ENCODE assay signal across 21 cellular contexts in genomic region chr19:45297674-45298073, GRCh38.
"Had no signal": no experiment of that assay in that cellular context is flagged by ENCODE, and none has a peak within 500 bp of the region (broad histone marks: within the 10 kb centered on the region; RNA-seq: fewer than 3 reads in every experiment).

No MANE protein-coding gene starts in this region.

- H3K4me3 Mint-ChIP-seq: dendritic cell treated with granulocyte-macrophage colony-stimulating factor and Interleukin-4, amounts not matched to agents 40 ng/mL and 50 ng/mL, for 4 days; endodermal cell; naive thymus-derived CD8-positive, alpha-beta T cell; nephron progenitor cell; stimulated activated naive B cell treated with anti-CD40 and anti-IgM and Interleukin-4, amounts not matched to agents 10 μg/mL and 1 μg/mL and 100 μg/mL, for 72 hours had no signal

- H3K4me1 Mint-ChIP-seq: endodermal cell, nephron progenitor cell had no signal

- H3K9me3 Mint-ChIP-seq: dendritic cell treated with granulocyte-macrophage colony-stimulating factor and Interleukin-4, amounts not matched to agents 40 ng/mL and 50 ng/mL, for 4 days had no signal

- H3K27ac Mint-ChIP-seq: dendritic cell treated with granulocyte-macrophage colony-stimulating factor and Interleukin-4, amounts not matched to agents 40 ng/mL and 50 ng/mL, for 4 days; endodermal cell; nephron progenitor cell; stimulated activated naive B cell treated with anti-CD40 and anti-IgM and Interleukin-4, amounts not matched to agents 10 μg/mL and 1 μg/mL and 100 μg/mL, for 72 hours had no signal

- ATAC-seq: esophagus mucosa; gastrocnemius medialis; left ventricle myocardium superior; lower lobe of right lung; naive thymus-derived CD8-positive, alpha-beta T cell; psoas muscle; right cardiac atrium; stimulated activated naive B cell treated with anti-CD40 and anti-IgM and Interleukin-4, amounts not matched to agents 10 μg/mL and 1 μg/mL and 100 μg/mL, for 72 hours had no signal

- H3K27me3 Mint-ChIP-seq: dendritic cell treated with granulocyte-macrophage colony-stimulating factor and Interleukin-4, amounts not matched to agents 40 ng/mL and 50 ng/mL, for 4 days; naive thymus-derived CD8-positive, alpha-beta T cell; stimulated activated naive B cell treated with anti-CD40 and anti-IgM and Interleukin-4, amounts not matched to agents 10 μg/mL and 1 μg/mL and 100 μg/mL, for 72 hours had no signal

- DNase-seq: effector CD8-positive, alpha-beta T cell; endodermal cell; foreskin fibroblast; gastrocnemius medialis; head of caudate nucleus; left ventricle myocardium superior; lower lobe of right lung; naive thymus-derived CD8-positive, alpha-beta T cell; nephron progenitor cell; occipital lobe; ovary; psoas muscle; sigmoid colon; stimulated activated CD4-positive, alpha-beta T cell treated with anti-CD3 and anti-CD28 coated beads, Interleukin-4, amount 100 ng/mL, for 4 hours; stimulated activated naive B cell treated with anti-CD40 and anti-IgM and Interleukin-4, amounts not matched to agents 10 μg/mL and 1 μg/mL and 100 μg/mL, for 72 hours; stomach; thyroid gland; trophoblast cell had no signal
